ENCODE assay signal across 1 cellular context in the genomic region with DNA sequence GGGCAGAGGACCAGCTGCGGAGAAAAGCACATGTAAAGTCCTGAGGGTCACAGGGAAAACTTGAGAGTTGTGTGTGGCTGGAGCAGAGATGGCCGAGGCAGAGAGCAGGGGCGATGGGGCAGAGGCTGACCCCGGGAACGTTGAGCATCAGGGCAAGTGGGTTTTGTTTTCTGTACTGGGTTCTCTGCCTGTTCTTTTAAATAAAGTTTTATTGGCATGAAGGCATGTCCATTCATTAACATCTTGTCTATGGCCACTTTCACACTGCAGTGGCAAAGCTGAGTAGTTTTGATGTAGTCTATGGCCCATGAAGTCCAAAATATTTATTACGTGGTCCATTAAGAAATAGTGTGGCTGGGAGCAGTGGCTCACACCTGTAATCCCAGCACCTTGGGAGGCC.
TF ChIP-seq lines count a peak whose summit lies in the region.

No MANE protein-coding gene starts in this region.

TF ChIP-seq in HepG2, 621 proteins besides CTCF, POLR2A, EP300 and RAD21:
- TF ChIP-seq, protein P1, sequence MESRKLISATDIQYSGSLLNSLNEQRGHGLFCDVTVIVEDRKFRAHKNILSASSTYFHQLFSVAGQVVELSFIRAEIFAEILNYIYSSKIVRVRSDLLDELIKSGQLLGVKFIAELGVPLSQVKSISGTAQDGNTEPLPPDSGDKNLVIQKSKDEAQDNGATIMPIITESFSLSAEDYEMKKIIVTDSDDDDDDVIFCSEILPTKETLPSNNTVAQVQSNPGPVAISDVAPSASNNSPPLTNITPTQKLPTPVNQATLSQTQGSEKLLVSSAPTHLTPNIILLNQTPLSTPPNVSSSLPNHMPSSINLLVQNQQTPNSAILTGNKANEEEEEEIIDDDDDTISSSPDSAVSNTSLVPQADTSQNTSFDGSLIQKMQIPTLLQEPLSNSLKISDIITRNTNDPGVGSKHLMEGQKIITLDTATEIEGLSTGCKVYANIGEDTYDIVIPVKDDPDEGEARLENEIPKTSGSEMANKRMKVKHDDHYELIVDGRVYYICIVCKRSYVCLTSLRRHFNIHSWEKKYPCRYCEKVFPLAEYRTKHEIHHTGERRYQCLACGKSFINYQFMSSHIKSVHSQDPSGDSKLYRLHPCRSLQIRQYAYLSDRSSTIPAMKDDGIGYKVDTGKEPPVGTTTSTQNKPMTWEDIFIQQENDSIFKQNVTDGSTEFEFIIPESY (CRISPR knock-in tag; IDR thresholded peaks at IDR 0.05) = no peak
- TF ChIP-seq, protein P2, sequence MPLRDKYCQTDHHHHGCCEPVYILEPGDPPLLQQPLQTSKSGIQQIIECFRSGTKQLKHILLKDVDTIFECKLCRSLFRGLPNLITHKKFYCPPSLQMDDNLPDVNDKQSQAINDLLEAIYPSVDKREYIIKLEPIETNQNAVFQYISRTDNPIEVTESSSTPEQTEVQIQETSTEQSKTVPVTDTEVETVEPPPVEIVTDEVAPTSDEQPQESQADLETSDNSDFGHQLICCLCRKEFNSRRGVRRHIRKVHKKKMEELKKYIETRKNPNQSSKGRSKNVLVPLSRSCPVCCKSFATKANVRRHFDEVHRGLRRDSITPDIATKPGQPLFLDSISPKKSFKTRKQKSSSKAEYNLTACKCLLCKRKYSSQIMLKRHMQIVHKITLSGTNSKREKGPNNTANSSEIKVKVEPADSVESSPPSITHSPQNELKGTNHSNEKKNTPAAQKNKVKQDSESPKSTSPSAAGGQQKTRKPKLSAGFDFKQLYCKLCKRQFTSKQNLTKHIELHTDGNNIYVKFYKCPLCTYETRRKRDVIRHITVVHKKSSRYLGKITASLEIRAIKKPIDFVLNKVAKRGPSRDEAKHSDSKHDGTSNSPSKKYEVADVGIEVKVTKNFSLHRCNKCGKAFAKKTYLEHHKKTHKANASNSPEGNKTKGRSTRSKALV (CRISPR knock-in tag; IDR thresholded peaks at IDR 0.05) = no peak
- TF ChIP-seq ZSCAN20 (CRISPR knock-in tag; IDR thresholded peaks at IDR 0.05; ENCODE audit: borderline replicate concordance) (no peak), KLF11 (CRISPR knock-in tag; IDR thresholded peaks at IDR 0.05) (no peak), EHMT2 (IDR thresholded peaks at IDR 0.05; ENCODE audit: borderline replicate concordance, low read depth, low read length) (no peak), ZNF660 (CRISPR knock-in tag; IDR thresholded peaks at IDR 0.05; ENCODE audit: borderline replicate concordance, low read depth) (no peak), GFI1 (CRISPR knock-in tag; IDR thresholded peaks at IDR 0.05; ENCODE audit: borderline replicate concordance) (no peak)
- TF ChIP-seq, protein P3, sequence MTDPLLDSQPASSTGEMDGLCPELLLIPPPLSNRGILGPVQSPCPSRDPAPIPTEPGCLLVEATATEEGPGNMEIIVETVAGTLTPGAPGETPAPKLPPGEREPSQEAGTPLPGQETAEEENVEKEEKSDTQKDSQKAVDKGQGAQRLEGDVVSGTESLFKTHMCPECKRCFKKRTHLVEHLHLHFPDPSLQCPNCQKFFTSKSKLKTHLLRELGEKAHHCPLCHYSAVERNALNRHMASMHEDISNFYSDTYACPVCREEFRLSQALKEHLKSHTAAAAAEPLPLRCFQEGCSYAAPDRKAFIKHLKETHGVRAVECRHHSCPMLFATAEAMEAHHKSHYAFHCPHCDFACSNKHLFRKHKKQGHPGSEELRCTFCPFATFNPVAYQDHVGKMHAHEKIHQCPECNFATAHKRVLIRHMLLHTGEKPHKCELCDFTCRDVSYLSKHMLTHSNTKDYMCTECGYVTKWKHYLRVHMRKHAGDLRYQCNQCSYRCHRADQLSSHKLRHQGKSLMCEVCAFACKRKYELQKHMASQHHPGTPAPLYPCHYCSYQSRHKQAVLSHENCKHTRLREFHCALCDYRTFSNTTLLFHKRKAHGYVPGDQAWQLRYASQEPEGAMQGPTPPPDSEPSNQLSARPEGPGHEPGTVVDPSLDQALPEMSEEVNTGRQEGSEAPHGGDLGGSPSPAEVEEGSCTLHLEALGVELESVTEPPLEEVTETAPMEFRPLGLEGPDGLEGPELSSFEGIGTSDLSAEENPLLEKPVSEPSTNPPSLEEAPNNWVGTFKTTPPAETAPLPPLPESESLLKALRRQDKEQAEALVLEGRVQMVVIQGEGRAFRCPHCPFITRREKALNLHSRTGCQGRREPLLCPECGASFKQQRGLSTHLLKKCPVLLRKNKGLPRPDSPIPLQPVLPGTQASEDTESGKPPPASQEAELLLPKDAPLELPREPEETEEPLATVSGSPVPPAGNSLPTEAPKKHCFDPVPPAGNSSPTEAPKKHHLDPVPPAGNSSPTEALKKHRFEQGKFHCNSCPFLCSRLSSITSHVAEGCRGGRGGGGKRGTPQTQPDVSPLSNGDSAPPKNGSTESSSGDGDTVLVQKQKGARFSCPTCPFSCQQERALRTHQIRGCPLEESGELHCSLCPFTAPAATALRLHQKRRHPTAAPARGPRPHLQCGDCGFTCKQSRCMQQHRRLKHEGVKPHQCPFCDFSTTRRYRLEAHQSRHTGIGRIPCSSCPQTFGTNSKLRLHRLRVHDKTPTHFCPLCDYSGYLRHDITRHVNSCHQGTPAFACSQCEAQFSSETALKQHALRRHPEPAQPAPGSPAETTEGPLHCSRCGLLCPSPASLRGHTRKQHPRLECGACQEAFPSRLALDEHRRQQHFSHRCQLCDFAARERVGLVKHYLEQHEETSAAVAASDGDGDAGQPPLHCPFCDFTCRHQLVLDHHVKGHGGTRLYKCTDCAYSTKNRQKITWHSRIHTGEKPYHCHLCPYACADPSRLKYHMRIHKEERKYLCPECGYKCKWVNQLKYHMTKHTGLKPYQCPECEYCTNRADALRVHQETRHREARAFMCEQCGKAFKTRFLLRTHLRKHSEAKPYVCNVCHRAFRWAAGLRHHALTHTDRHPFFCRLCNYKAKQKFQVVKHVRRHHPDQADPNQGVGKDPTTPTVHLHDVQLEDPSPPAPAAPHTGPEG (CRISPR knock-in tag; IDR thresholded peaks at IDR 0.05) = no peak
- TF ChIP-seq, protein P4, sequence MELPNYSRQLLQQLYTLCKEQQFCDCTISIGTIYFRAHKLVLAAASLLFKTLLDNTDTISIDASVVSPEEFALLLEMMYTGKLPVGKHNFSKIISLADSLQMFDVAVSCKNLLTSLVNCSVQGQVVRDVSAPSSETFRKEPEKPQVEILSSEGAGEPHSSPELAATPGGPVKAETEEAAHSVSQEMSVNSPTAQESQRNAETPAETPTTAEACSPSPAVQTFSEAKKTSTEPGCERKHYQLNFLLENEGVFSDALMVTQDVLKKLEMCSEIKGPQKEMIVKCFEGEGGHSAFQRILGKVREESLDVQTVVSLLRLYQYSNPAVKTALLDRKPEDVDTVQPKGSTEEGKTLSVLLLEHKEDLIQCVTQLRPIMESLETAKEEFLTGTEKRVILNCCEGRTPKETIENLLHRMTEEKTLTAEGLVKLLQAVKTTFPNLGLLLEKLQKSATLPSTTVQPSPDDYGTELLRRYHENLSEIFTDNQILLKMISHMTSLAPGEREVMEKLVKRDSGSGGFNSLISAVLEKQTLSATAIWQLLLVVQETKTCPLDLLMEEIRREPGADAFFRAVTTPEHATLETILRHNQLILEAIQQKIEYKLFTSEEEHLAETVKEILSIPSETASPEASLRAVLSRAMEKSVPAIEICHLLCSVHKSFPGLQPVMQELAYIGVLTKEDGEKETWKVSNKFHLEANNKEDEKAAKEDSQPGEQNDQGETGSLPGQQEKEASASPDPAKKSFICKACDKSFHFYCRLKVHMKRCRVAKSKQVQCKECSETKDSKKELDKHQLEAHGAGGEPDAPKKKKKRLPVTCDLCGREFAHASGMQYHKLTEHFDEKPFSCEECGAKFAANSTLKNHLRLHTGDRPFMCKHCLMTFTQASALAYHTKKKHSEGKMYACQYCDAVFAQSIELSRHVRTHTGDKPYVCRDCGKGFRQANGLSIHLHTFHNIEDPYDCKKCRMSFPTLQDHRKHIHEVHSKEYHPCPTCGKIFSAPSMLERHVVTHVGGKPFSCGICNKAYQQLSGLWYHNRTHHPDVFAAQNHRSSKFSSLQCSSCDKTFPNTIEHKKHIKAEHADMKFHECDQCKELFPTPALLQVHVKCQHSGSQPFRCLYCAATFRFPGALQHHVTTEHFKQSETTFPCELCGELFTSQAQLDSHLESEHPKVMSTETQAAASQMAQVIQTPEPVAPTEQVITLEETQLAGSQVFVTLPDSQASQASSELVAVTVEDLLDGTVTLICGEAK (IDR thresholded peaks at IDR 0.05) = peak; percentile 87
- TF ChIP-seq, protein P4 (CRISPR knock-in tag; IDR thresholded peaks at IDR 0.05) = peak; percentile 99
